28 cellular contexts compared by ENCODE assay signal in the genomic region with DNA sequence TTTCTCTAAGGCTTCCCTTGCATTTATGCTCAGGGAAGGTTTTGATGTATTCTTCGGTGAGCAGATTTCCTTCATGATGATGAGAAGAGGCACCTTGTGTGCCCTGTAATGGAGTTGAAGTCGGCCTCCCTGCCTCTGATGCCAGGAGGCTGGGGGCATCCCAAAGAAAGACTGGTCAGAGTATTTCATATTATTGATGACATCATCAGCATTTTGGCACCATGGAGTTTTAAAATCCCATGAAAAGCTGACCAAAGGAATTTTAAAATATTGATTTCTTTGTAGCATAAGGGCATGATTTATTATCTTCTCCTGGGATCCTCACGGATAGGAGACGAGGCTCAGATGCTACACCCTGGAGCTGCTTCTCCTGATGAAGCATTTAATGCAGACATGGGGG.
"Had no signal": no experiment of that assay in that cellular context is flagged by ENCODE, and none has a peak within 500 bp of the region (broad histone marks: within the 10 kb centered on the region; RNA-seq: fewer than 3 reads in every experiment).

No MANE protein-coding gene starts in this region.

- H3K4me3 Mint-ChIP-seq: mesothelial cell of epicardium; naive B cell; natural killer cell; nephron progenitor cell; neural progenitor cell; stimulated activated memory B cell treated with anti-CD40 and anti-IgM and Interleukin-4, amounts not matched to agents 10 μg/mL and 1 μg/mL and 100 μg/mL, for 72 hours had no signal

- H3K27ac ChIP-seq: hepatocyte, left ventricle myocardium inferior, neural progenitor cell, neutrophil, ovary, prostate gland, stomach, testis, thyroid gland, transverse colon, upper lobe of left lung, vagina had no signal

- H3K27ac Mint-ChIP-seq: mesothelial cell of epicardium; natural killer cell; nephron progenitor cell; neural progenitor cell; stimulated activated memory B cell treated with anti-CD40 and anti-IgM and Interleukin-4, amounts not matched to agents 10 μg/mL and 1 μg/mL and 100 μg/mL, for 72 hours had no signal

- DNase-seq: left ventricle myocardium inferior; mesendoderm; naive B cell; natural killer cell; nephron progenitor cell; occipital lobe; ovary; retina; right cardiac atrium; stimulated activated CD4-positive, alpha-beta T cell treated with anti-CD3 and anti-CD28 coated beads, Interleukin-1b, Interleukin-23, amount 100 ng/mL, for 48 hours; stimulated activated CD4-positive, alpha-beta T cell treated with anti-CD3 and anti-CD28 coated beads, Interleukin-2, amount 100 ng/mL, for 48 hours; stimulated activated CD4-positive, alpha-beta T cell treated with anti-CD3 and anti-CD28 coated beads, Interleukin-4, amount 100 ng/mL, for 4 hours; stimulated activated CD8-positive, alpha-beta memory T cell treated with anti-CD3 and anti-CD28 coated beads, Interleukin-4, amount 100 ng/mL, for 48 hours; stimulated activated naive CD8-positive, alpha-beta T cell treated with anti-CD3 and anti-CD28 coated beads, Interleukin-15, Interleukin-2, amounts not matched to agents 100 U/mL and 50 U/mL, for 24 hours; stomach; testis; thyroid gland; transverse colon; upper lobe of left lung had no signal

- H3K9me3 ChIP-seq: neutrophil, ovary, prostate gland, testis, thyroid gland, transverse colon, vagina had no signal

- H3K27me3 Mint-ChIP-seq: stimulated activated memory B cell treated with anti-CD40 and anti-IgM and Interleukin-4, amounts not matched to agents 10 μg/mL and 1 μg/mL and 100 μg/mL, for 72 hours had no signal

- H3K4me1 Mint-ChIP-seq: mesothelial cell of epicardium; naive B cell; natural killer cell; nephron progenitor cell; neural progenitor cell; stimulated activated memory B cell treated with anti-CD40 and anti-IgM and Interleukin-4, amounts not matched to agents 10 μg/mL and 1 μg/mL and 100 μg/mL, for 72 hours had no signal

- H3K4me3 ChIP-seq: hepatocyte, left ventricle myocardium inferior, lung, neural progenitor cell, ovary, prostate gland, smooth muscle cell, stomach, testis, thyroid gland, transverse colon, upper lobe of left lung, vagina had no signal

- H3K36me3 Mint-ChIP-seq: mesothelial cell of epicardium; naive B cell; natural killer cell; neural progenitor cell; stimulated activated memory B cell treated with anti-CD40 and anti-IgM and Interleukin-4, amounts not matched to agents 10 μg/mL and 1 μg/mL and 100 μg/mL, for 72 hours had no signal

- ATAC-seq: natural killer cell; right cardiac atrium; stimulated activated memory B cell treated with anti-CD40 and anti-IgM and Interleukin-4, amounts not matched to agents 10 μg/mL and 1 μg/mL and 100 μg/mL, for 72 hours; stimulated activated naive CD8-positive, alpha-beta T cell treated with anti-CD3 and anti-CD28 coated beads, Interleukin-15, Interleukin-2, amounts not matched to agents 100 U/mL and 50 U/mL, for 24 hours had no signal

- H3K4me2 ChIP-seq: hepatocyte, neural progenitor cell, smooth muscle cell had no signal

- H3K4me1 ChIP-seq: left ventricle myocardium inferior, neural progenitor cell, prostate gland, stomach, testis, thyroid gland, transverse colon, upper lobe of left lung, vagina had no signal
